ENCODE assay signal across 19 cellular contexts in the genomic region with DNA sequence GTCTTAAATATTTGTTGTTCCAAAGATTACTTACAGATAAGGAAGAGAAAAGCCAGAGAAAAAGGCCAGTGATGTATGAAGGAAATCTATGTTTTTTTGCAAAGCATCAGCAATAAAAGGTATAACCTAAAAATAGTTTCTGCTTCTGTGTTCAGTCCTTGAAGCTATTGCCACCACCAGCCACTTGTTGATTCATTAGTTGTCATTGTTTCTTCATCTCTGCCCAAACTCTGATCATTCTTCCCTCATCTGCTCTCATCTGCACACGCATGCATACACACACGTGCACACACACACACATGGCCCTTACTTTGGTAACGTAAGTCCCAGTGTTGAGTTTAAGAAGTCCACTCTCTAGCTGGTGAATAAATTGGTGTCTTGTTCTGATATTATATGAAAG.
"Had no signal": no experiment of that assay in that cellular context is flagged by ENCODE, and none has a peak within 500 bp of the region (broad histone marks: within the 10 kb centered on the region; RNA-seq: fewer than 3 reads in every experiment).

No MANE protein-coding gene starts in this region.

- H3K4me1 ChIP-seq: esophagus muscularis mucosa, neural progenitor cell, prostate gland, right atrium auricular region, transverse colon had no signal

- DNase-seq: caudate nucleus; cerebellar nuclear complex; cortex of kidney; effector memory CD8-positive, alpha-beta T cell; hypothalamus; immature natural killer cell; left ventricle myocardium superior; mesenchymal stem cell; midbrain; naive thymus-derived CD4-positive, alpha-beta T cell; stimulated activated CD4-positive, alpha-beta T cell treated with anti-CD3 and anti-CD28 coated beads, Interleukin-2, amount 100 ng/mL, for 48 hours; stimulated activated naive B cell treated with anti-CD40 and anti-IgM and Interleukin-4, amounts not matched to agents 10 μg/mL and 1 μg/mL and 100 μg/mL, for 72 hours; transverse colon had no signal

- H3K9ac ChIP-seq: neural progenitor cell had no signal

- H3K4me2 ChIP-seq: neural progenitor cell had no signal

- H2AFZ ChIP-seq: neural progenitor cell had no signal

- H3K27ac ChIP-seq: esophagus muscularis mucosa, neural progenitor cell, prostate gland, right atrium auricular region, transverse colon had no signal

- H3K27me3 ChIP-seq: esophagus muscularis mucosa, neural progenitor cell, right atrium auricular region, transverse colon had no signal

- H3K9me3 ChIP-seq: esophagus muscularis mucosa, prostate gland, right atrium auricular region, transverse colon had no signal

- ATAC-seq: effector memory CD8-positive, alpha-beta T cell; left ventricle myocardium superior; naive thymus-derived CD4-positive, alpha-beta T cell; sciatic nerve; stimulated activated naive B cell treated with anti-CD40 and anti-IgM and Interleukin-4, amounts not matched to agents 10 μg/mL and 1 μg/mL and 100 μg/mL, for 72 hours had no signal

- H3K4me3 ChIP-seq: esophagus muscularis mucosa, lung, neural progenitor cell, prostate gland, right atrium auricular region, transverse colon had no signal

- H3K36me3 ChIP-seq: esophagus muscularis mucosa, neural progenitor cell, prostate gland, right atrium auricular region, transverse colon had no signal
